8 cellular contexts compared by ENCODE assay signal in genomic region chr16:17470871-17471744, GRCh38. TPM values are rescaled to one million over a fixed set of nuclear protein-coding genes. Genes with fewer than 3 reads are reported as not detected.
DNase-seq lines count a peak whose midpoint lies in the region; ATAC-seq and TF ChIP-seq lines count a peak whose summit lies in the region.

TSS of gene XYLT1 (minus strand) at chr16:17470960. CDS start at chr16:17470796, 164 bp downstream.

- TF ChIP-seq CTCF in testis (IDR thresholded peaks at IDR 0.05) = no peak

- no peaks in the 10 kb centered on the region for H3K9me3 Mint-ChIP-seq in activated CD8-positive, alpha-beta T cell treated with anti-CD3 and anti-CD28 coated beads, Interleukin-2, amount 10 ng/mL, durations not matched to agents 7 days and 5 days (ENCODE audit: insufficient read depth)

- CTCF ChIA-PET in activated CD8-positive, alpha-beta T cell treated with anti-CD3 and anti-CD28 coated beads, Interleukin-2, amount 10 ng/mL, durations not matched to agents 7 days and 5 days (lab: Charles Lee) = no interaction called here

- H3K27ac Mint-ChIP-seq in activated CD8-positive, alpha-beta T cell treated with anti-CD3 and anti-CD28 coated beads, Interleukin-2, amount 10 ng/mL, durations not matched to agents 7 days and 5 days = peak within 1 kb of the TSS; percentile 91

- H3K9me3 ChIP-seq in mucosa of rectum (ENCODE audit: control insufficient read depth in 2 of 2, low read length in 2 of 2) = no peaks in the 10 kb centered on the region
- H3K9me3 ChIP-seq in testis = no peaks in the 10 kb centered on the region

- peak; percentile 22 for ATAC-seq in activated CD8-positive, alpha-beta T cell treated with anti-CD3 and anti-CD28 coated beads, Interleukin-2, amount 10 ng/mL, durations not matched to agents 7 days and 5 days
- no peak for ATAC-seq in HG03196 (IDR thresholded peaks at IDR 0.05; ENCODE audit: unreplicated experiment)

- H3K4me3 Mint-ChIP-seq in activated CD8-positive, alpha-beta T cell treated with anti-CD3 and anti-CD28 coated beads, Interleukin-2, amount 10 ng/mL, durations not matched to agents 7 days and 5 days = peak within 1 kb of the TSS; percentile 90

- TF ChIP-seq POLR2A in testis (IDR thresholded peaks at IDR 0.05) = no peak

- peaks cover 36% of the 10 kb centered on the region for H3K36me3 Mint-ChIP-seq in activated CD8-positive, alpha-beta T cell treated with anti-CD3 and anti-CD28 coated beads, Interleukin-2, amount 10 ng/mL, durations not matched to agents 7 days and 5 days (ENCODE audit: low read depth)

- H3K27me3 ChIP-seq in mucosa of rectum (ENCODE audit: control insufficient read depth in 2 of 2, insufficient read depth in 2 of 2, low read length in 2 of 2) = no peaks in the 10 kb centered on the region
- no peaks in the 10 kb centered on the region for H3K27me3 ChIP-seq in testis

- H3K27me3 Mint-ChIP-seq in activated CD8-positive, alpha-beta T cell treated with anti-CD3 and anti-CD28 coated beads, Interleukin-2, amount 10 ng/mL, durations not matched to agents 7 days and 5 days (ENCODE audit: low read depth) = peaks cover 9% of the 10 kb centered on the region

- 5% methylated on average over 31 to 32 of the region's 44 CpGs for WGBS in testis, 2 donors

- DNase-seq in DMS114 treated with DMSO at 0.1 percent for 48 hours (lab: John Stamatoyannopoulos, UW; ENCODE audit: unreplicated experiment) (peak; percentile 13), NCI-H1105 treated with DMSO at 0.1 percent for 48 hours (lab: John Stamatoyannopoulos, UW) (peak; percentile 36), epidermal melanocyte (ENCODE audit: insufficient read length, low spot score) (peak; percentile 45), testis (peak; percentile 75), RPMI8226 (no peak)
- DNase-seq in activated CD8-positive, alpha-beta T cell treated with anti-CD3 and anti-CD28 coated beads, Interleukin-2, amount 10 ng/mL, durations not matched to agents 7 days and 5 days = peak; percentile 53

- H3K9ac ChIP-seq in mucosa of rectum (ENCODE audit: low read depth in 1 of 2, low read length in 2 of 2) = peak within 1 kb of the TSS; percentile 57 to 70

- peak within 1 kb of the TSS in 1 of 2 donors; percentile 57 for H3K27ac ChIP-seq in mucosa of rectum (ENCODE audit: low read depth in 2 of 2, low read length in 2 of 2)
- peak within 1 kb of the TSS; percentile 71 to 89 for H3K27ac ChIP-seq in testis

- peak within 1 kb of the TSS; percentile 78 to 86 for H3K4me3 ChIP-seq in mucosa of rectum (ENCODE audit: low read length in 2 of 2)
- peak within 1 kb of the TSS; percentile 66 to 72 for H3K4me3 ChIP-seq in testis

- H3K4me1 ChIP-seq in mucosa of rectum (ENCODE audit: control insufficient read depth in 2 of 2, insufficient read depth in 2 of 2, low read length in 2 of 2) (peaks cover 20 to 39% of the 10 kb centered on the region in 2 donors), testis (peaks cover 19% of the 10 kb centered on the region)

- intact Hi-C loops in testis (cut with DNase I; ENCODE audit: low total_unique reads) = no loop called here

- no peaks in the 10 kb centered on the region for H3K36me3 ChIP-seq in mucosa of rectum (ENCODE audit: control insufficient read depth in 2 of 2, insufficient read depth in 2 of 2, low read length in 2 of 2)
- H3K36me3 ChIP-seq in testis (ENCODE audit: low read depth, missing control alignments) = no peaks in the 10 kb centered on the region

- H3K4me1 Mint-ChIP-seq in activated CD8-positive, alpha-beta T cell treated with anti-CD3 and anti-CD28 coated beads, Interleukin-2, amount 10 ng/mL, durations not matched to agents 7 days and 5 days (ENCODE audit: low read depth) = peaks cover 53% of the 10 kb centered on the region

- POLR2A ChIA-PET in activated CD8-positive, alpha-beta T cell treated with anti-CD3 and anti-CD28 coated beads, Interleukin-2, amount 10 ng/mL, durations not matched to agents 7 days and 5 days (lab: Charles Lee) = interaction anchor here (0.6 kb wide), 1 partner anchor 316 kb away, joined by 3 read pairs; no protein-coding TSS in a partner anchor

RNA-seq across cellular contexts. Expression of gene XYLT1, which starts in this region (rescaled TPM):
- 10 to 100 TPM; 59.4 to 60.4 TPM for total RNA-seq in activated CD8-positive, alpha-beta T cell treated with anti-CD3 and anti-CD28 coated beads, Interleukin-2, amount 10 ng/mL, durations not matched to agents 7 days and 5 days
- total RNA-seq in testis = 10 to 100 TPM; 13.6 to 20.7 TPM
- polyA plus RNA-seq in testis (ENCODE audit: insufficient read depth, low read depth, low replicate concordance) = 6.5 TPM
